33 cellular contexts compared by ENCODE assay signal in the genomic region with DNA sequence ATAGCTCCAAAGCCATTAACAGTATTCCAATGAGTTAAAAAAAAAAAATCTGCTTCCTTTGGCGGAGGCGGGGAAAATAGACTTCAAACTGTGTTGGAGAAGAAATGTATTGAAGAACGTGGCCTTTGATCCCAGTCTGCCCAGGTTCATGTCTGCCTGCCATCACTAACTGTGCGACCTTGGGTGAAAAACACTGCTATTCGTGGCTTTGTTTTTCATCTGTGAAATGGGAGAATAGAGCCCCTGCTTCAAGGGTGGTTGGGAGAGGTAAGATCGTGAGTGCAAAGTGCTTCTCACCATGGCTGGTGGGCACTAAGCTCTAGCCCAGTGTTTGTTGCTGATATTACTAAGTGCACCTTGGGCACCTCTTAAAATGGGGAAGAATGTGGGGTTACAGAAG.
A peak's percentile ranks its signal among the peaks of the same experiment; 100 is the strongest.
DNase-seq lines count a peak whose midpoint lies in the region; ATAC-seq, FAIRE-seq and TF ChIP-seq lines count a peak whose summit lies in the region.
"Had no signal": no experiment of that assay in that cellular context is flagged by ENCODE, and none has a peak within 500 bp of the region (broad histone marks: within the 10 kb centered on the region; RNA-seq: fewer than 3 reads in every experiment).

No MANE protein-coding gene starts in this region.

- H3K4ac ChIP-seq in trophoblast cell (ENCODE audit: low read depth, low read length): no peak overlapping the region

- H4K12ac ChIP-seq in trophoblast cell (ENCODE audit: low read depth, low read length): no peak overlapping the region

- no peak overlapping the region for H2BK5ac ChIP-seq in trophoblast cell (ENCODE audit: low read depth, low read length, poor library complexity)

- H2BK12ac ChIP-seq in trophoblast cell (ENCODE audit: low read length): no peak overlapping the region

- H4K20me1 ChIP-seq in HepG2 (ENCODE audit: insufficient read depth, low read length): no peaks in the 10 kb centered on the region
- H4K20me1 ChIP-seq: BLaER1; BLaER1 treated with 17β-estradiol and CSF1 and Interleukin-3, amounts not matched to agents 10 nM and 100 nM had no signal

- H3K9me3 ChIP-seq in HepG2 (ENCODE audit: low read length) (no peaks in the 10 kb centered on the region), right lobe of liver (no peaks in the 10 kb centered on the region), trophoblast cell (ENCODE audit: insufficient read depth, low read depth, low read length) (no peaks in the 10 kb centered on the region)
- H3K9me3 ChIP-seq: A549; BE2C; BLaER1; BLaER1 treated with 17β-estradiol and CSF1 and Interleukin-3, amounts not matched to agents 10 nM and 100 nM; Caco-2 had no signal

- TF ChIP-seq CTCF in HepG2 (CRISPR knock-in tag; IDR thresholded peaks at IDR 0.05) (no peak), right lobe of liver (IDR thresholded peaks at IDR 0.05) (no peak)

- H3K27me3 ChIP-seq in HepG2 (ENCODE audit: control insufficient read depth in 1 of 2, insufficient read depth in 2 of 2, low read length in 2 of 2): no peaks in the 10 kb centered on the region
- no peaks in the 10 kb centered on the region for H3K27me3 ChIP-seq in right lobe of liver
- no peaks in the 10 kb centered on the region for H3K27me3 ChIP-seq in trophoblast cell (ENCODE audit: insufficient read depth, low read length)
- H3K27me3 ChIP-seq: BE2C; BLaER1; BLaER1 treated with 17β-estradiol and CSF1 and Interleukin-3, amounts not matched to agents 10 nM and 100 nM had no signal

- H2AFZ ChIP-seq in HepG2 (ENCODE audit: low read length) (no peak overlapping the region), trophoblast cell (ENCODE audit: insufficient read depth, low read length, poor library complexity) (no peak overlapping the region)

- TF ChIP-seq POLR2A in HepG2 (IDR thresholded peaks at IDR 0.05; ENCODE audit: insufficient read depth in 1 of 2, low read depth in 2 of 2, low read length in 2 of 2): no peak
- TF ChIP-seq POLR2A in right lobe of liver (IDR thresholded peaks at IDR 0.05): no peak
- TF ChIP-seq POLR2A in GM12891 (IDR thresholded peaks at IDR 0.05; ENCODE audit: low read depth, low read length): no peak

- 49% methylated on average over 6 of the region's 6 CpGs for WGBS in HepG2 (ENCODE audit: low lambda C conversion rate)
- WGBS in right lobe of liver (ENCODE audit: insufficient coverage, low coverage, low lambda C conversion rate, missing lambda C conversion rate): 93% methylated on average over 5 of the region's 6 CpGs
- WGBS in trophoblast cell (ENCODE audit: extremely low coverage, insufficient coverage, insufficient read length): no CpG with 5 or more reads among the region's 6 CpGs

- intact Hi-C loops in HepG2 (cut with micrococcal nuclease; ENCODE audit: unreplicated experiment): no loop called here
- intact Hi-C loops in right lobe of liver (cut with DNase I): no loop called here

- no peak for FAIRE-seq in HepG2 (lab: Jason Lieb, UNC)
- FAIRE-seq in GM12891 (lab: Jason Lieb, UNC): peak; percentile 9
- FAIRE-seq: A204.1, A549, D721Med had no signal

- no peak overlapping the region for H3K14ac ChIP-seq in trophoblast cell (ENCODE audit: low read length)

- no peak for DNase-seq in HepG2 (ENCODE audit: low spot score)
- DNase-seq in right lobe of liver: no peak
- DNase-seq in GM12891 (ENCODE audit: insufficient read length, low spot score): no peak
- no peak for DNase-seq in trophoblast cell
- no peak for DNase-seq in SHP77 treated with DMSO at 0.1 percent for 48 hours (lab: John Stamatoyannopoulos, UW)
- DNase-seq: 8988T; ACHN; AML-193; BE2C; C1 segment of cervical spinal cord; Caco-2; Calu3; CD4-positive, alpha-beta memory T cell; CD4-positive, alpha-beta T cell; CD4-positive, CD25-positive, alpha-beta regulatory T cell; CD8-positive, alpha-beta memory T cell; CD8-positive, alpha-beta T cell; COR-L47; DMS 273 treated with DMSO at 0.1 percent for 48 hours; DMS153; DMS53; DMS79; DMS79 treated with DMSO at 0.1 percent for 48 hours; DND-41; EL had no signal

- H3K4me2 ChIP-seq in HepG2 (ENCODE audit: low read depth, low read length) (no peak overlapping the region), trophoblast cell (ENCODE audit: low read length) (no peak overlapping the region)
- H3K4me2 ChIP-seq: A549; BLaER1; BLaER1 treated with 17β-estradiol and CSF1 and Interleukin-3, amounts not matched to agents 10 nM and 100 nM had no signal

- no peak overlapping the region for H2BK120ac ChIP-seq in trophoblast cell (ENCODE audit: insufficient read depth, low read length, poor library complexity)

- H3K79me2 ChIP-seq in HepG2 (ENCODE audit: insufficient read depth, low read length) (no peaks in the 10 kb centered on the region), trophoblast cell (ENCODE audit: control insufficient read depth, insufficient read depth, low read length, poor library complexity) (no peaks in the 10 kb centered on the region)

- no peak for TF ChIP-seq RAD21 in HepG2 (CRISPR knock-in tag; IDR thresholded peaks at IDR 0.05)

- in situ Hi-C loops in HepG2 (cut with HindIII; ENCODE audit: extremely low pct_ligation_motif_present, low pct_unique_long_range_greater_than_20kb): no loop called here

- no peak overlapping the region for H3K18ac ChIP-seq in trophoblast cell (ENCODE audit: low read length)

- H3K79me1 ChIP-seq in trophoblast cell (ENCODE audit: low read length): no peaks in the 10 kb centered on the region

- H3K9ac ChIP-seq in HepG2 (ENCODE audit: insufficient read depth, low read depth, low read length) (no peak overlapping the region), trophoblast cell (ENCODE audit: low read length) (no peak overlapping the region)
- H3K9ac ChIP-seq: BLaER1; BLaER1 treated with 17β-estradiol and CSF1 and Interleukin-3, amounts not matched to agents 10 nM and 100 nM had no signal

- CTCF ChIA-PET in HepG2 (lab: Yijun Ruan, JAX; ENCODE audit: low intra/inter-chr PET ratio, low total read pairs): no interaction called here

- BruUV-seq in HepG2 (replicated peaks; lab: Mats Ljungman, UMichigan): no TSS peak

- peak overlapping the region; percentile 7 for H3K23ac ChIP-seq in trophoblast cell (ENCODE audit: low read length)

- H3K36me3 ChIP-seq in HepG2 (replicated peaks in 1 of 2; ENCODE audit: control insufficient read depth in 1 of 2, insufficient read depth in 2 of 2, low read length in 2 of 2) (no peaks in the 10 kb centered on the region), right lobe of liver (peaks cover 0 to 24% (median 2%) of the 10 kb centered on the region in 4 donors), trophoblast cell (ENCODE audit: control insufficient read depth in 1 of 2, insufficient read depth in 2 of 2, low read length in 2 of 2) (peaks cover 6% of the 10 kb centered on the region in 2 experiments)
- H3K36me3 ChIP-seq: BE2C had no signal

- POLR2A ChIA-PET in HepG2 (lab: Yijun Ruan, JAX): no interaction called here

- TF ChIP-seq EP300 in HepG2 (IDR thresholded peaks at IDR 0.05; ENCODE audit: low read depth in 2 of 2, low read length in 2 of 2) (no peak), HepG2 (CRISPR knock-in tag; IDR thresholded peaks at IDR 0.05; ENCODE audit: borderline replicate concordance) (no peak)

- no peak overlapping the region for H4K91ac ChIP-seq in trophoblast cell (ENCODE audit: low read depth, low read length)

- H3K4me3 ChIP-seq in HepG2 (replicated peaks in 1 of 3; ENCODE audit: insufficient read depth in 1 of 3, low read depth in 2 of 3, low read length in 3 of 3): no peak overlapping the region
- no peak overlapping the region for H3K4me3 ChIP-seq in right lobe of liver
- no peak overlapping the region for H3K4me3 ChIP-seq in trophoblast cell (ENCODE audit: low read depth, low read length)
- H3K4me3 ChIP-seq: A549; BLaER1; BLaER1 treated with 17β-estradiol and CSF1 and Interleukin-3, amounts not matched to agents 10 nM and 100 nM had no signal

- no peak overlapping the region for H4K8ac ChIP-seq in trophoblast cell (ENCODE audit: low read depth, low read length)

- no peak for ATAC-seq in HepG2
- ATAC-seq in right lobe of liver: no peak
- ATAC-seq in HG03565 (IDR thresholded peaks at IDR 0.05; ENCODE audit: unreplicated experiment): no peak
- ATAC-seq: A549; CD8-positive, alpha-beta T cell had no signal

- H2AK5ac ChIP-seq in trophoblast cell (ENCODE audit: low read length): no peak overlapping the region

- H3K4me1 ChIP-seq in HepG2 (ENCODE audit: insufficient read depth, low read length): no peaks in the 10 kb centered on the region
- no peaks in the 10 kb centered on the region for H3K4me1 ChIP-seq in right lobe of liver
- no peaks in the 10 kb centered on the region for H3K4me1 ChIP-seq in trophoblast cell (ENCODE audit: control insufficient read depth in 1 of 2, insufficient read depth in 2 of 2, low read length in 2 of 2)
- H3K4me1 ChIP-seq: A549; BE2C; BLaER1; BLaER1 treated with 17β-estradiol and CSF1 and Interleukin-3, amounts not matched to agents 10 nM and 100 nM; Caco-2 had no signal

- H3K27ac ChIP-seq in HepG2 (ENCODE audit: extremely low read length, insufficient read depth, low read length): no peak overlapping the region
- no peak overlapping the region for H3K27ac ChIP-seq in right lobe of liver
- H3K27ac ChIP-seq in trophoblast cell (ENCODE audit: low read depth, low read length): no peak overlapping the region
- H3K27ac ChIP-seq: 22Rv1; A549; BLaER1; BLaER1 treated with 17β-estradiol and CSF1 and Interleukin-3, amounts not matched to agents 10 nM and 100 nM; C4-2B had no signal

TF ChIP-seq in HepG2, 621 proteins besides CTCF, POLR2A, EP300 and RAD21 (continues in another document):
- TF ChIP-seq SSRP1 (CRISPR knock-in tag; IDR thresholded peaks at IDR 0.05): no peak
- TF ChIP-seq ZMYM3 (CRISPR knock-in tag; IDR thresholded peaks at IDR 0.05): peak; percentile 68
- no peak for TF ChIP-seq ZNF557 (CRISPR knock-in tag; IDR thresholded peaks at IDR 0.05)

TF ChIP-seq in GM12891, 5 proteins besides CTCF, POLR2A, EP300 and RAD21:
- TF ChIP-seq POLR2AphosphoS5 (IDR thresholded peaks at IDR 0.05; ENCODE audit: low read depth, low read length) (no peak), SPI1 (IDR thresholded peaks at IDR 0.05; ENCODE audit: low read depth, low read length) (no peak), PAX5 (IDR thresholded peaks at IDR 0.05; ENCODE audit: insufficient read depth, low read length, severe bottlenecking) (no peak), TAF1 (IDR thresholded peaks at IDR 0.05; ENCODE audit: low read depth, low read length) (no peak), POU2F2 (IDR thresholded peaks at IDR 0.05; ENCODE audit: low read depth, low read length) (no peak)
TF ChIP-seq in GM12891: peak in this region for 0.
